Comparison of ENCODE assay signal across 1 cellular context in genomic region chrX:133279112-133279730, GRCh38.
TF ChIP-seq lines count a peak whose summit lies in the region.
"Not testable (repeated sequence)": the region's sequence is repeated elsewhere in the genome, so short reads cannot be mapped to it uniquely, and the experiment has no call there.

No MANE protein-coding gene starts in this region.

TF ChIP-seq in HepG2, 621 proteins besides CTCF, POLR2A, EP300 and RAD21 (continued from another document):
- TF ChIP-seq ARID5B (CRISPR knock-in tag; IDR thresholded peaks at IDR 0.05) (0 out of 2 replicates have a peak, but pooled peaks have one; percentile 32), FOXA1 (CRISPR knock-in tag; IDR thresholded peaks at IDR 0.05) (peak; percentile 78), FOXA3 (CRISPR knock-in tag; IDR thresholded peaks at IDR 0.05) (peak; percentile 66), HNF4A (CRISPR knock-in tag; IDR thresholded peaks at IDR 0.05) (peak; percentile 77), ZNF17 (CRISPR knock-in tag; IDR thresholded peaks at IDR 0.05) (peak; percentile 96), ZNF644 (CRISPR knock-in tag; IDR thresholded peaks at IDR 0.05; ENCODE audit: low read depth) (peak; percentile 46; the same call in 1 of the 2 replicates), MYC (CRISPR knock-in tag; IDR thresholded peaks at IDR 0.05; ENCODE audit: borderline replicate concordance) (0 out of 2 replicates have a peak, but pooled peaks have one; percentile 21)
- TF ChIP-seq FOXA1 (IDR thresholded peaks at IDR 0.05) = not testable (repeated sequence)
